Comparison of ENCODE assay signal across 8 cellular contexts in the genomic region with DNA sequence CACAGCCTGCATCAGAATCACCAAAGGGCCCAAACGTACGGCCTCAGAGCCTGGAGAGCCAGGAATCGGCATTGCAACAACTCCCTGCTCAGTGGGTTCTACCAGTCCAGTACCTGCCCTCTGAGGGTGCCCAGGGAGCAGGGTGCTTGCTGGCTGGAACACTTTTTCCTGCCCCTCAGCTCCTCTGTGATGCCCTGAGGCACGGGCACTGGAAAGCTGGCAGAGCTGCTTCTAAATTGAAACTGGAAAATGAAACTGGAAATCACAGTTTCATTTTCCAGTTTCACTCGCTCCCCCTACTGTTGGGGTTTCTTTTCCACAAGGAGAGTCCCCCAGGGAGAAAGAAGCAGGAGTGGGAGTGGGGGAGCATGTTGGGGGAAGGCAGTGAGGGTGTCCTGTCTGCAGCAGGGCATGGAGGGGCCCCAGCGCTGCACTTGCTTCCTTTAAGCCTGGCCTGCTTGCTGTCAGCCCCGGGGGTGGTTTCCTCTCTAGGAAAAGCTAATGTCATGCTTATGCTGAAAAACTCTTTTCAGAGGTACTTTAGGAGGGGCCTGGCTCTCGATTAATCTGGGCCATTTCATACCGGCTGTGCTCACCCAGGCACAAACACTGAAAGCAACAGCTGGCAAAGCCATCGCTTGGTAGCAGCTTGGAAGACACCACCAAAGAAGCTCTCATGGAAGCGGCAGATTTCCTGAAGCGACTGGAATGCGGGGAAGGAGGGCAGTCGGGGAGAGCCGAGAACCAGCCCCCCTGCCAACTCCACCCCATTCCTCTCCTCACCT. TPM values are rescaled to one million over a fixed set of nuclear protein-coding genes. Genes with fewer than 3 reads are reported as not detected.
A peak's percentile ranks its signal among the peaks of the same experiment; 100 is the strongest.
DNase-seq lines count a peak whose midpoint lies in the region; ATAC-seq and TF ChIP-seq lines count a peak whose summit lies in the region.

No MANE protein-coding gene starts in this region.

- DNase-seq in GDM1 (lab: John Stamatoyannopoulos, UW) (peak; percentile 60), OCI-LY7 (ENCODE audit: low spot score) (peak; percentile 81), osteoblast (ENCODE audit: insufficient read length, low spot score, missing footprints) (peak; percentile 87), kidney tubule cell (ENCODE audit: low spot score) (no peak), progenitor cell of endocrine pancreas (ENCODE audit: low spot score, unreplicated experiment) (no peak)
- no peak for DNase-seq in effector memory CD4-positive, alpha-beta T cell

- no peak overlapping the region for H3K27ac ChIP-seq in OCI-LY7 (ENCODE audit: low read depth, low read length, poor library complexity, severe bottlenecking)
- H3K27ac ChIP-seq in effector memory CD4-positive, alpha-beta T cell (ENCODE audit: insufficient read depth, low read length, poor library complexity, severe bottlenecking): peak overlapping the region; percentile 71
- H3K27ac ChIP-seq in osteoblast (ENCODE audit: low read depth, low read length): peak overlapping the region; percentile 65

- H4K20me1 ChIP-seq in OCI-LY7 (ENCODE audit: insufficient read depth, low read length) (no peaks in the 10 kb centered on the region), osteoblast (ENCODE audit: insufficient read depth, low read length) (no peaks in the 10 kb centered on the region)

- H3K79me2 ChIP-seq in OCI-LY7 (ENCODE audit: insufficient read depth, low read depth, low read length) (no peaks in the 10 kb centered on the region), osteoblast (ENCODE audit: insufficient read depth, low read length) (no peaks in the 10 kb centered on the region)

- no peaks in the 10 kb centered on the region for H3K36me3 Mint-ChIP-seq in progenitor cell of endocrine pancreas (ENCODE audit: insufficient read depth)

- peaks cover 13% of the 10 kb centered on the region for H3K27me3 Mint-ChIP-seq in progenitor cell of endocrine pancreas

- POLR2A ChIA-PET in OCI-LY7 (lab: Charles Lee): interaction anchor here (0.6 to 4.8 kb wide), 8 partner anchors 8 to 65 kb away, joined by 3 to 49 read pairs (median 4); no protein-coding TSS in a partner anchor

- ATAC-seq in GM19467 (IDR thresholded peaks at IDR 0.05; ENCODE audit: unreplicated experiment) (no peak), GM18502 (IDR thresholded peaks at IDR 0.05; ENCODE audit: poor library complexity, unreplicated experiment) (no peak)

- peaks cover 5% of the 10 kb centered on the region for H3K9me3 Mint-ChIP-seq in progenitor cell of endocrine pancreas (ENCODE audit: low read depth)

- no peaks in the 10 kb centered on the region for H3K9me2 ChIP-seq in OCI-LY7 (ENCODE audit: insufficient read depth, low read length)

- no peak overlapping the region for H3K27ac Mint-ChIP-seq in progenitor cell of endocrine pancreas

- H3K4me3 Mint-ChIP-seq in progenitor cell of endocrine pancreas (ENCODE audit: low read depth): no peak overlapping the region

- no peaks in the 10 kb centered on the region for H3K27me3 ChIP-seq in effector memory CD4-positive, alpha-beta T cell (replicated peaks; ENCODE audit: control insufficient read depth, insufficient read depth, low read length, poor library complexity, severe bottlenecking)
- no peaks in the 10 kb centered on the region for H3K27me3 ChIP-seq in osteoblast (ENCODE audit: insufficient read depth, low read length)

- peaks cover 7% of the 10 kb centered on the region for H3K4me1 Mint-ChIP-seq in progenitor cell of endocrine pancreas (ENCODE audit: low read depth)

- peak overlapping the region; percentile 36 for H3K4me3 ChIP-seq in OCI-LY7 (ENCODE audit: low read depth, low read length, poor library complexity, severe bottlenecking)
- H3K4me3 ChIP-seq in effector memory CD4-positive, alpha-beta T cell (ENCODE audit: insufficient read depth, low read depth, low read length, poor library complexity, severe bottlenecking): peak overlapping the region; percentile 43
- H3K4me3 ChIP-seq in osteoblast (ENCODE audit: insufficient read depth, low read length): peak overlapping the region; percentile 50

- intact Hi-C loops in OCI-LY7 (cut with micrococcal nuclease; ENCODE audit: unreplicated experiment): no loop called here

- no peaks in the 10 kb centered on the region for H3K36me3 ChIP-seq in OCI-LY7 (ENCODE audit: insufficient read depth, low read length)
- no peaks in the 10 kb centered on the region for H3K36me3 ChIP-seq in effector memory CD4-positive, alpha-beta T cell (ENCODE audit: control insufficient read depth, insufficient read depth, low read length)
- no peaks in the 10 kb centered on the region for H3K36me3 ChIP-seq in osteoblast (ENCODE audit: insufficient read depth, low read length)

- H3K4me1 ChIP-seq in OCI-LY7 (ENCODE audit: insufficient read depth, low read length, poor library complexity, severe bottlenecking): peaks cover 82% of the 10 kb centered on the region
- peaks cover 75% of the 10 kb centered on the region for H3K4me1 ChIP-seq in effector memory CD4-positive, alpha-beta T cell (ENCODE audit: control insufficient read depth, insufficient read depth, low read length, poor library complexity, severe bottlenecking)
- H3K4me1 ChIP-seq in osteoblast (ENCODE audit: insufficient read depth, low read length): peaks cover 51% of the 10 kb centered on the region

- H2AFZ ChIP-seq in OCI-LY7 (ENCODE audit: low read length): no peak overlapping the region
- H2AFZ ChIP-seq in osteoblast (ENCODE audit: low read length): peak overlapping the region; percentile 59

- peak; percentile 47 for TF ChIP-seq CTCF in OCI-LY7 (conservative IDR thresholded peaks at IDR 0.05; ENCODE audit: low read length)
- peak; percentile 35 for TF ChIP-seq CTCF in osteoblast (IDR thresholded peaks at IDR 0.05; ENCODE audit: extremely low read depth, low read depth, low read length)
- no peak for TF ChIP-seq CTCF in progenitor cell of endocrine pancreas (IDR thresholded peaks at IDR 0.05; ENCODE audit: unreplicated experiment)

- CTCF ChIA-PET in OCI-LY7 (lab: Charles Lee; ENCODE audit: unreplicated experiment): interaction anchor here (0.6 kb wide), 1 partner anchor 1141 kb away, joined by 3 read pairs; no protein-coding TSS in a partner anchor

- no TSS peak for BruUV-seq in OCI-LY7 (replicated peaks; lab: Mats Ljungman, UMichigan)

- H3K9me3 ChIP-seq in OCI-LY7 (ENCODE audit: low read length): no peaks in the 10 kb centered on the region
- no peaks in the 10 kb centered on the region for H3K9me3 ChIP-seq in effector memory CD4-positive, alpha-beta T cell (ENCODE audit: control insufficient read depth, low read length)
- H3K9me3 ChIP-seq in osteoblast (ENCODE audit: low read depth, low read length): no peaks in the 10 kb centered on the region

- peak overlapping the region; percentile 62 for H3K4me2 ChIP-seq in OCI-LY7 (ENCODE audit: low read length)
- H3K4me2 ChIP-seq in osteoblast (ENCODE audit: insufficient read depth, low read length): peak overlapping the region; percentile 66

RNA-seq across cellular contexts. Expression of a gene that starts 26.2 kb away (rescaled TPM):
- total RNA-seq in OCI-LY7 (2014; rRNA removed; shearing (Covaris generic)): 25.9 and 39.4 TPM in 2 replicates
- total RNA-seq in OCI-LY7 (2022) (24.8 and 32.3 TPM in 2 replicates), osteoblast (19.7 and 22.1 TPM in 2 replicates), progenitor cell of endocrine pancreas (2.3 and 4.1 TPM in 2 replicates)

Comparison
In these comparisons a context has a peak if more than half of its experiments do, and no peak if none do; other contexts are left out.
1. DNase-seq: peak in GDM1 (single experiment), OCI-LY7 (single experiment) and osteoblast (single experiment); none in effector memory CD4-positive, alpha-beta T cell (0 of 3), kidney tubule cell (single experiment) and progenitor cell of endocrine pancreas (single experiment).
2. Peak in every context shown above with its lines, with median percentiles within 50 percentile points of each other: H3K4me3 ChIP-seq.